In genomic region chr9:95102572-95102971, GRCh38 we compare ENCODE assay signal across 16 cellular contexts.
DNase-seq lines count a peak whose midpoint lies in the region; ATAC-seq and TF ChIP-seq lines count a peak whose summit lies in the region.
"Had no signal": no experiment of that assay in that cellular context is flagged by ENCODE, and none has a peak within 500 bp of the region (broad histone marks: within the 10 kb centered on the region; RNA-seq: fewer than 3 reads in every experiment).

No MANE protein-coding gene starts in this region.

- 37 to 60% methylated on average over 3 of the region's 18 CpGs for WGBS in gastroesophageal sphincter (ENCODE audit: low coverage in 1 of 2), 2 donors
- WGBS in trophoblast cell (ENCODE audit: extremely low coverage, insufficient coverage, insufficient read length), result no CpG with 5 or more reads among the region's 18 CpGs
- 70 to 72% methylated on average over 17 to 18 of the region's 18 CpGs for WGBS in tibial nerve, 2 donors

- no peak overlapping the region for H4K12ac ChIP-seq in trophoblast cell (ENCODE audit: low read depth, low read length)

- TF ChIP-seq POLR2A in gastroesophageal sphincter (IDR thresholded peaks at IDR 0.05) (no peak), tibial nerve (IDR thresholded peaks at IDR 0.05) (no peak)

- peak overlapping the region; percentile 53 for H4K91ac ChIP-seq in trophoblast cell (ENCODE audit: low read depth, low read length)

- peak overlapping the region; percentile 60 for H2AK5ac ChIP-seq in trophoblast cell (ENCODE audit: low read length)

- H2AFZ ChIP-seq in trophoblast cell (ENCODE audit: insufficient read depth, low read length, poor library complexity), result no peak overlapping the region

- ATAC-seq in Right ventricle myocardium superior (ENCODE audit: poor library complexity) (no peak), gastroesophageal sphincter (no peak), T-helper 17 cell (no peak)
- ATAC-seq: activated naive CD4-positive, alpha-beta T cell treated with anti-CD3 and anti-CD28 coated beads, Interleukin-2, amount 50 U/mL, for 72 hours; activated T-cell treated with anti-CD3 and anti-CD28 coated beads, Interleukin-2, amount 50 U/mL, for 72 hours had no signal

- no peak overlapping the region for H3K4me2 ChIP-seq in trophoblast cell (ENCODE audit: low read length)
- H3K4me2 ChIP-seq: BLaER1 had no signal

- H3K23ac ChIP-seq in trophoblast cell (ENCODE audit: low read length), result no peak overlapping the region

- peak overlapping the region; percentile 26 for H4K8ac ChIP-seq in trophoblast cell (ENCODE audit: low read depth, low read length)

- H3K4me3 ChIP-seq in gastroesophageal sphincter (no peak overlapping the region), trophoblast cell (ENCODE audit: low read depth, low read length) (no peak overlapping the region), tibial nerve (no peak overlapping the region)
- H3K4me3 ChIP-seq: BLaER1 had no signal

- H2BK120ac ChIP-seq in trophoblast cell (ENCODE audit: insufficient read depth, low read length, poor library complexity), result no peak overlapping the region

- H3K36me3 ChIP-seq in gastroesophageal sphincter (peaks cover 0 to 19% of the 10 kb centered on the region in 2 donors), trophoblast cell (ENCODE audit: control insufficient read depth in 1 of 2, insufficient read depth in 2 of 2, low read length in 2 of 2) (peaks cover 19 to 29% of the 10 kb centered on the region in 2 experiments), tibial nerve (peaks cover 0 to 33% (median 0%) of the 10 kb centered on the region in 3 donors)

- H3K4ac ChIP-seq in trophoblast cell (ENCODE audit: low read depth, low read length), result no peak overlapping the region

- peaks cover 27% of the 10 kb centered on the region for H3K79me1 ChIP-seq in trophoblast cell (ENCODE audit: low read length)

- no peaks in the 10 kb centered on the region for H3K4me1 Mint-ChIP-seq in T-helper 17 cell
- H3K4me1 Mint-ChIP-seq: activated B cell treated with CpG ODN at 0.5 μM for 24 hours had no signal

- peak overlapping the region; percentile 57 for H3K18ac ChIP-seq in trophoblast cell (ENCODE audit: low read length)

- no peak overlapping the region for H3K27ac Mint-ChIP-seq in T-helper 17 cell
- H3K27ac Mint-ChIP-seq: activated B cell treated with CpG ODN at 0.5 μM for 24 hours; activated T-cell treated with anti-CD3 and anti-CD28 coated beads, Interleukin-2, amount 50 U/mL, for 72 hours had no signal

- no peak overlapping the region for H2BK5ac ChIP-seq in trophoblast cell (ENCODE audit: low read depth, low read length, poor library complexity)

- peak; percentile 35 for DNase-seq in Right ventricle myocardium superior
- no peak for DNase-seq in cardiac septum (ENCODE audit: low spot score)
- no peak for DNase-seq in trophoblast cell
- no peak for DNase-seq in tibial nerve (ENCODE audit: low spot score in 2 of 2)
- no peak for DNase-seq in T-helper 17 cell
- no peak for DNase-seq in activated CD4-positive, alpha-beta T cell treated with anti-CD3 and anti-CD28 coated beads, Interleukin-2, amount 50 U/mL, for 48 hours
- DNase-seq in midbrain (lab: John Stamatoyannopoulos, UW), result no peak
- DNase-seq: activated B cell treated with CpG ODN at 0.5 μM for 24 hours; activated T-cell treated with anti-CD3 and anti-CD28 coated beads, Interleukin-2, amount 50 U/mL, for 72 hours; GDM1; NCI-H1048; NCI-H2081 treated with DMSO at 0.1 percent for 48 hours; stimulated activated CD4-positive, alpha-beta T cell treated with anti-CD3 and anti-CD28 coated beads, Interleukin-4, amount 100 ng/mL, for 1 hour had no signal

- no peak for TF ChIP-seq EP300 in gastroesophageal sphincter (IDR thresholded peaks at IDR 0.05)
- TF ChIP-seq EP300 in tibial nerve (IDR thresholded peaks at IDR 0.05), result peak in 1 of 2 donors; percentile 8

- H3K4me1 ChIP-seq in gastroesophageal sphincter (peaks cover 3 to 98% (median 38%) of the 10 kb centered on the region in 3 donors), trophoblast cell (ENCODE audit: control insufficient read depth in 1 of 2, insufficient read depth in 2 of 2, low read length in 2 of 2) (peaks cover 37 to 42% of the 10 kb centered on the region in 2 experiments), tibial nerve (peaks cover 0 to 97% (median 56%) of the 10 kb centered on the region in 4 donors)

- no peaks in the 10 kb centered on the region for H3K9me3 ChIP-seq in gastroesophageal sphincter
- H3K9me3 ChIP-seq in trophoblast cell (ENCODE audit: insufficient read depth, low read depth, low read length), result peaks cover 2% of the 10 kb centered on the region
- no peaks in the 10 kb centered on the region for H3K9me3 ChIP-seq in tibial nerve
- H3K9me3 ChIP-seq in T-helper 17 cell (ENCODE audit: control insufficient read depth, low read length, poor library complexity, severe bottlenecking), result no peaks in the 10 kb centered on the region
- H3K9me3 ChIP-seq: BLaER1 had no signal

- TF ChIP-seq CTCF in gastroesophageal sphincter (IDR thresholded peaks at IDR 0.05) (no peak), tibial nerve (IDR thresholded peaks at IDR 0.05) (no peak)

- no peaks in the 10 kb centered on the region for H3K36me3 Mint-ChIP-seq in T-helper 17 cell (ENCODE audit: low read depth)

- intact Hi-C loops in Right ventricle myocardium superior (cut with DNase I), result no loop called here
- intact Hi-C loops in cardiac septum (cut with DNase I), result no loop called here

- H2BK12ac ChIP-seq in trophoblast cell (ENCODE audit: low read length), result peak overlapping the region; percentile 25

- H3K27me3 Mint-ChIP-seq in T-helper 17 cell, result no peaks in the 10 kb centered on the region
- H3K27me3 Mint-ChIP-seq: activated B cell treated with CpG ODN at 0.5 μM for 24 hours had no signal

- no peaks in the 10 kb centered on the region for H3K79me2 ChIP-seq in trophoblast cell (ENCODE audit: control insufficient read depth, insufficient read depth, low read length, poor library complexity)

- H3K27me3 ChIP-seq in gastroesophageal sphincter (no peaks in the 10 kb centered on the region), trophoblast cell (ENCODE audit: insufficient read depth, low read length) (no peaks in the 10 kb centered on the region), tibial nerve (no peaks in the 10 kb centered on the region)
- H3K27me3 ChIP-seq: BLaER1 had no signal

- no peak overlapping the region for H3K9ac ChIP-seq in trophoblast cell (ENCODE audit: low read length)
- H3K9ac ChIP-seq: BLaER1 had no signal

- peak overlapping the region; percentile 59 for H3K14ac ChIP-seq in trophoblast cell (ENCODE audit: low read length)

- peak overlapping the region in 3 of 4 donors; percentile 72 to 89 (median 87) for H3K27ac ChIP-seq in gastroesophageal sphincter
- H3K27ac ChIP-seq in trophoblast cell (ENCODE audit: low read depth, low read length), result no peak overlapping the region
- peak overlapping the region; percentile 61 to 94 (median 78) for H3K27ac ChIP-seq in tibial nerve
- H3K27ac ChIP-seq: BLaER1 had no signal

- no peak overlapping the region for H3K4me3 Mint-ChIP-seq in T-helper 17 cell
- H3K4me3 Mint-ChIP-seq: activated B cell treated with CpG ODN at 0.5 μM for 24 hours; activated T-cell treated with anti-CD3 and anti-CD28 coated beads, Interleukin-2, amount 50 U/mL, for 72 hours had no signal
